ENCODE assay signal across 8 cellular contexts in genomic region chr5:77143998-77144836, GRCh38. TPM values are rescaled to one million over a fixed set of nuclear protein-coding genes. Genes with fewer than 3 reads are reported as not detected.
DNase-seq lines count a peak whose midpoint lies in the region; ATAC-seq, FAIRE-seq and TF ChIP-seq lines count a peak whose summit lies in the region.

No MANE protein-coding gene starts in this region.

- peak; percentile 18 to 75 (median 54) for DNase-seq in CD4-positive, CD25-positive, alpha-beta regulatory T cell
- DNase-seq in H54 (ENCODE audit: insufficient read length, low spot score) = peak; percentile 17
- DNase-seq in NCI-H69 (lab: John Stamatoyannopoulos, UW) = peak; percentile 90
- DNase-seq in activated CD4-positive, alpha-beta T cell treated with anti-CD3 and anti-CD28 coated beads, Interleukin-2, amount 50 U/mL, for 24 hours (ENCODE audit: low read depth in 1 of 2, low spot score in 1 of 2) = peak; percentile 13 to 33
- peak; percentile 73 to 79 for DNase-seq in dermis microvascular lymphatic vessel endothelial cell (ENCODE audit: low read depth in 2 of 2)
- peak; percentile 74 for DNase-seq in lower lobe of right lung
- peak; percentile 30 for DNase-seq in stimulated activated CD8-positive, alpha-beta memory T cell treated with anti-CD3 and anti-CD28 coated beads, Interleukin-12 subunit alpha, Interleukin-12 subunit beta, amount 100 ng/mL, for 1 hour (ENCODE audit: low read depth)
- no peak for DNase-seq in DMS79 treated with DMSO at 0.1 percent for 48 hours (lab: John Stamatoyannopoulos, UW)

- H3K9me3 Mint-ChIP-seq in CD4-positive, CD25-positive, alpha-beta regulatory T cell = no peaks in the 10 kb centered on the region

- TF ChIP-seq CTCF in lower lobe of right lung (IDR thresholded peaks at IDR 0.05) = peak; percentile 89

- no peak overlapping the region for H3K27ac Mint-ChIP-seq in CD4-positive, CD25-positive, alpha-beta regulatory T cell

- H3K27me3 ChIP-seq in CD4-positive, CD25-positive, alpha-beta regulatory T cell (ENCODE audit: control insufficient read depth, insufficient read depth, low read length) = peaks cover 3% of the 10 kb centered on the region
- H3K27me3 ChIP-seq in lower lobe of right lung (ENCODE audit: low read depth) = no peaks in the 10 kb centered on the region

- intact Hi-C loops in lower lobe of right lung (cut with DNase I) = no loop called here

- H3K4me3 ChIP-seq in CD4-positive, CD25-positive, alpha-beta regulatory T cell (ENCODE audit: low read depth, low read length) = no peak overlapping the region
- H3K4me3 ChIP-seq in lower lobe of right lung = no peak overlapping the region

- H3K27ac ChIP-seq in CD4-positive, CD25-positive, alpha-beta regulatory T cell (ENCODE audit: insufficient read depth, low read length, poor library complexity, severe bottlenecking) = no peak overlapping the region
- H3K27ac ChIP-seq in lower lobe of right lung = no peak overlapping the region

- H3K9me3 ChIP-seq in CD4-positive, CD25-positive, alpha-beta regulatory T cell (ENCODE audit: control insufficient read depth in 2 of 2, low read length in 2 of 2) = no peaks in the 10 kb centered on the region
- H3K9me3 ChIP-seq in lower lobe of right lung = no peaks in the 10 kb centered on the region

- H3K36me3 ChIP-seq in CD4-positive, CD25-positive, alpha-beta regulatory T cell (ENCODE audit: control insufficient read depth, insufficient read depth, low read length) = no peaks in the 10 kb centered on the region
- H3K36me3 ChIP-seq in lower lobe of right lung = no peaks in the 10 kb centered on the region

- peaks cover 0 to 4% (median 0%) of the 10 kb centered on the region in 4 donors for H3K4me1 Mint-ChIP-seq in CD4-positive, CD25-positive, alpha-beta regulatory T cell

- no peak overlapping the region for H3K4me3 Mint-ChIP-seq in CD4-positive, CD25-positive, alpha-beta regulatory T cell

- no peaks in the 10 kb centered on the region for H3K36me3 Mint-ChIP-seq in CD4-positive, CD25-positive, alpha-beta regulatory T cell

- H3K27me3 Mint-ChIP-seq in CD4-positive, CD25-positive, alpha-beta regulatory T cell = peaks cover 12% of the 10 kb centered on the region

- no peak for TF ChIP-seq POLR2A in H54 (IDR thresholded peaks at IDR 0.05; ENCODE audit: low read depth, low read length)

- no peak for ATAC-seq in CD4-positive, CD25-positive, alpha-beta regulatory T cell (ENCODE audit: low read depth in 2 of 2)
- peak; percentile 85 to 88 for ATAC-seq in lower lobe of right lung

- FAIRE-seq in H54 (lab: Jason Lieb, UNC) = peak; percentile 85

- H3K4me1 ChIP-seq in CD4-positive, CD25-positive, alpha-beta regulatory T cell (ENCODE audit: control insufficient read depth, insufficient read depth, low read length, poor library complexity, severe bottlenecking) = no peaks in the 10 kb centered on the region
- H3K4me1 ChIP-seq in lower lobe of right lung = no peaks in the 10 kb centered on the region

RNA-seq across cellular contexts. Expression of gene ZBED3, which starts 57.1 kb away (rescaled TPM):
- 0.59 TPM for total RNA-seq in CD4-positive, CD25-positive, alpha-beta regulatory T cell
- under 1 TPM; 0.07 to 0.25 (median 0.15) TPM for polyA plus RNA-seq in CD4-positive, CD25-positive, alpha-beta regulatory T cell
- 1.0 and 1.6 TPM in 2 replicates for total RNA-seq in dermis microvascular lymphatic vessel endothelial cell
- total RNA-seq in lower lobe of right lung = 13.4 TPM

Comparison
In these comparisons a context has a peak if more than half of its experiments do, and no peak if none do; other contexts are left out.
1. ATAC-seq: peak in lower lobe of right lung (2 of 2); none in CD4-positive, CD25-positive, alpha-beta regulatory T cell (0 of 2).